ENCODE assay signal across 19 cellular contexts in genomic region chr13:39965309-39965708, GRCh38.
"Had no signal": no experiment of that assay in that cellular context is flagged by ENCODE, and none has a peak within 500 bp of the region (broad histone marks: within the 10 kb centered on the region; RNA-seq: fewer than 3 reads in every experiment).

No MANE protein-coding gene starts in this region.

- H3K4me3 ChIP-seq: K562 had no signal

- ATAC-seq: K562 had no signal

- H3K27ac Mint-ChIP-seq: IgD-negative memory B cell had no signal

- H3K4me1 Mint-ChIP-seq: IgD-negative memory B cell had no signal

- DNase-seq: Kasumi-1, MM.1S, NCI-H1092 treated with DMSO at 0.1 percent for 48 hours, NCI-H1436, NCI-H187, NCI-H2029, NCI-H2081 treated with DMSO at 0.1 percent for 48 hours, NCI-H2227 treated with DMSO at 0.1 percent for 48 hours, NCI-H524, NCI-H69, NCI-H774, Right ventricle myocardium superior, RPMI8226, SIG-M5, SK-N-SH had no signal

- H3K27ac ChIP-seq: HL-60, KMS-11 had no signal

- H3K4me3 Mint-ChIP-seq: IgD-negative memory B cell had no signal

- H3K9me3 ChIP-seq: SK-N-SH had no signal
